Comparison of ENCODE assay signal across 24 cellular contexts in genomic region chr2:134011936-134012586, GRCh38.
DNase-seq lines count a peak whose midpoint lies in the region; ATAC-seq, FAIRE-seq and TF ChIP-seq lines count a peak whose summit lies in the region.
"Had no signal": no experiment of that assay in that cellular context is flagged by ENCODE, and none has a peak within 500 bp of the region (broad histone marks: within the 10 kb centered on the region; RNA-seq: fewer than 3 reads in every experiment).

No MANE protein-coding gene starts in this region.

- TF ChIP-seq POLR2A in heart left ventricle (IDR thresholded peaks at IDR 0.05), result no peak

- H3K4me1 ChIP-seq in astrocyte (ENCODE audit: insufficient read depth, low read length) (peaks cover 4% of the 10 kb centered on the region), heart left ventricle (no peaks in the 10 kb centered on the region)
- H3K4me1 ChIP-seq: BLaER1 treated with 17β-estradiol and CSF1 and Interleukin-3, amounts not matched to agents 10 nM and 100 nM had no signal

- no peaks in the 10 kb centered on the region for H3K36me3 Mint-ChIP-seq in astrocyte (ENCODE audit: low read depth, unreplicated experiment)
- H3K36me3 Mint-ChIP-seq in activated naive CD4-positive, alpha-beta T cell treated with anti-CD3 and anti-CD28 coated beads, Interleukin-2, amount 10 ng/mL, durations not matched to agents 7 days and 5 days, result no peaks in the 10 kb centered on the region

- no peak overlapping the region for H3K27ac Mint-ChIP-seq in astrocyte (ENCODE audit: unreplicated experiment)
- no peak overlapping the region for H3K27ac Mint-ChIP-seq in activated naive CD4-positive, alpha-beta T cell treated with anti-CD3 and anti-CD28 coated beads, Interleukin-2, amount 10 ng/mL, durations not matched to agents 7 days and 5 days
- H3K27ac Mint-ChIP-seq: CD4-positive, alpha-beta T cell had no signal

- no peak overlapping the region for H2AFZ ChIP-seq in astrocyte (ENCODE audit: low read depth, low read length)

- H3K4me3 Mint-ChIP-seq in astrocyte (ENCODE audit: unreplicated experiment), result no peak overlapping the region
- H3K4me3 Mint-ChIP-seq in activated naive CD4-positive, alpha-beta T cell treated with anti-CD3 and anti-CD28 coated beads, Interleukin-2, amount 10 ng/mL, durations not matched to agents 7 days and 5 days, result no peak overlapping the region
- H3K4me3 Mint-ChIP-seq: CD4-positive, alpha-beta T cell had no signal

- POLR2A ChIA-PET in AG04450 (lab: Yijun Ruan, JAX), result interaction anchor here (1.4 kb wide), 1 partner anchor 125 kb away, joined by 4 read pairs; no protein-coding TSS in a partner anchor

- CTCF ChIA-PET in AG04450 (lab: Charles Lee), result no interaction called here
- CTCF ChIA-PET in activated naive CD4-positive, alpha-beta T cell treated with anti-CD3 and anti-CD28 coated beads, Interleukin-2, amount 10 ng/mL, durations not matched to agents 7 days and 5 days (lab: Charles Lee), result no interaction called here

- TF ChIP-seq CTCF in AG04450 (IDR thresholded peaks at IDR 0.05; ENCODE audit: low read depth, low read length) (no peak), astrocyte (IDR thresholded peaks at IDR 0.05; ENCODE audit: insufficient read depth, low read depth, low read length) (no peak), heart left ventricle (IDR thresholded peaks at IDR 0.05) (no peak)

- H3K27me3 ChIP-seq in AG04450 (ENCODE audit: control insufficient read depth, insufficient read depth, low read length), result no peaks in the 10 kb centered on the region
- no peaks in the 10 kb centered on the region for H3K27me3 ChIP-seq in astrocyte (ENCODE audit: insufficient read depth, low read length)
- H3K27me3 ChIP-seq in heart left ventricle, result no peaks in the 10 kb centered on the region
- H3K27me3 ChIP-seq: BLaER1 treated with 17β-estradiol and CSF1 and Interleukin-3, amounts not matched to agents 10 nM and 100 nM had no signal

- no peaks in the 10 kb centered on the region for H3K4me1 Mint-ChIP-seq in astrocyte (ENCODE audit: low read depth, unreplicated experiment)
- no peaks in the 10 kb centered on the region for H3K4me1 Mint-ChIP-seq in activated naive CD4-positive, alpha-beta T cell treated with anti-CD3 and anti-CD28 coated beads, Interleukin-2, amount 10 ng/mL, durations not matched to agents 7 days and 5 days

- H3K4me3 ChIP-seq in AG04450 (ENCODE audit: low read depth, low read length), result no peak overlapping the region
- H3K4me3 ChIP-seq in astrocyte (ENCODE audit: insufficient read depth, low read depth, low read length), result no peak overlapping the region
- no peak overlapping the region for H3K4me3 ChIP-seq in heart left ventricle
- H3K4me3 ChIP-seq: BLaER1 treated with 17β-estradiol and CSF1 and Interleukin-3, amounts not matched to agents 10 nM and 100 nM had no signal

- no peak overlapping the region for H3K4me2 ChIP-seq in astrocyte (ENCODE audit: low read length)
- H3K4me2 ChIP-seq: BLaER1 treated with 17β-estradiol and CSF1 and Interleukin-3, amounts not matched to agents 10 nM and 100 nM; SK-N-SH had no signal

- no peaks in the 10 kb centered on the region for H3K9me3 ChIP-seq in AG04450 (ENCODE audit: control insufficient read depth, insufficient read depth, low read length)
- no peaks in the 10 kb centered on the region for H3K9me3 ChIP-seq in astrocyte (ENCODE audit: insufficient read depth, low read depth, low read length)
- no peaks in the 10 kb centered on the region for H3K9me3 ChIP-seq in heart left ventricle
- H3K9me3 ChIP-seq: BLaER1 treated with 17β-estradiol and CSF1 and Interleukin-3, amounts not matched to agents 10 nM and 100 nM; SK-N-SH had no signal

- no peaks in the 10 kb centered on the region for H4K20me1 ChIP-seq in astrocyte (ENCODE audit: insufficient read depth, low read length)
- H4K20me1 ChIP-seq: BLaER1 treated with 17β-estradiol and CSF1 and Interleukin-3, amounts not matched to agents 10 nM and 100 nM had no signal

- no peak overlapping the region for H3K9ac ChIP-seq in astrocyte (ENCODE audit: low read length)
- H3K9ac ChIP-seq: BLaER1 treated with 17β-estradiol and CSF1 and Interleukin-3, amounts not matched to agents 10 nM and 100 nM; SK-N-SH had no signal

- H3K79me2 ChIP-seq in astrocyte (ENCODE audit: insufficient read depth, low read length), result no peaks in the 10 kb centered on the region

- intact Hi-C loops in heart left ventricle (cut with DNase I), result no loop called here

- peaks cover 7% of the 10 kb centered on the region for H3K27me3 Mint-ChIP-seq in astrocyte (ENCODE audit: low read depth, unreplicated experiment)
- peaks cover 7% of the 10 kb centered on the region for H3K27me3 Mint-ChIP-seq in activated naive CD4-positive, alpha-beta T cell treated with anti-CD3 and anti-CD28 coated beads, Interleukin-2, amount 10 ng/mL, durations not matched to agents 7 days and 5 days
- H3K27me3 Mint-ChIP-seq: CD4-positive, alpha-beta T cell had no signal

- H3K9me3 Mint-ChIP-seq in astrocyte (ENCODE audit: unreplicated experiment), result no peaks in the 10 kb centered on the region
- H3K9me3 Mint-ChIP-seq in activated naive CD4-positive, alpha-beta T cell treated with anti-CD3 and anti-CD28 coated beads, Interleukin-2, amount 10 ng/mL, durations not matched to agents 7 days and 5 days, result no peaks in the 10 kb centered on the region
- H3K9me3 Mint-ChIP-seq: CD4-positive, alpha-beta T cell had no signal

- no peak for FAIRE-seq in astrocyte (lab: Jason Lieb, UNC)
- FAIRE-seq: GM12892, H1 had no signal

- WGBS in heart left ventricle, 4 donors, result 43 to 55% (median 46%) methylated on average over 6 of the region's 6 CpGs

- H3K36me3 ChIP-seq in astrocyte (ENCODE audit: insufficient read depth, low read length) (no peaks in the 10 kb centered on the region), heart left ventricle (no peaks in the 10 kb centered on the region)
- H3K36me3 ChIP-seq: BLaER1 treated with 17β-estradiol and CSF1 and Interleukin-3, amounts not matched to agents 10 nM and 100 nM had no signal

- DNase-seq in AG04450 (ENCODE audit: low read depth, low spot score) (no peak), HS-27A (ENCODE audit: low read depth) (peak; percentile 88), astrocyte (ENCODE audit: low read depth) (peak; percentile 16), fibroblast of peridontal ligament (ENCODE audit: extremely low read depth) (peak; percentile 61), heart left ventricle (no peak), HK-2 (ENCODE audit: unreplicated experiment) (no peak)
- DNase-seq in activated CD4-positive, alpha-beta T cell treated with anti-CD3 and anti-CD28 coated beads, Interleukin-2, amount 50 U/mL, for 4 hours, result no peak
- no peak for DNase-seq in activated naive CD4-positive, alpha-beta T cell treated with anti-CD3 and anti-CD28 coated beads, Interleukin-2, amount 10 ng/mL, durations not matched to agents 7 days and 5 days
- DNase-seq: AML-193; CD4-positive, alpha-beta T cell; DMS79; HCEC 1CT; Karpas-422; NCI-H1092 treated with DMSO at 0.1 percent for 48 hours; NCI-H1436; NCI-H187 treated with DMSO at 0.1 percent for 48 hours; NCI-H2171 treated with DMSO at 0.1 percent for 48 hours; NCI-H524 treated with DMSO at 0.1 percent for 48 hours; NCI-H774; SK-N-SH had no signal

- ATAC-seq in heart left ventricle, result no peak

- H3K27ac ChIP-seq in AG04450 (ENCODE audit: low read depth, low read length) (peak overlapping the region; percentile 43), astrocyte (ENCODE audit: low read depth, low read length) (no peak overlapping the region), heart left ventricle (no peak overlapping the region)
- H3K27ac ChIP-seq: BLaER1 treated with 17β-estradiol and CSF1 and Interleukin-3, amounts not matched to agents 10 nM and 100 nM; HL-60 had no signal

Comparison
In these comparisons a context has a peak if more than half of its experiments do, and no peak if none do; other contexts are left out.
1. DNase-seq: peak in HS-27A (single experiment), astrocyte (single experiment) and fibroblast of peridontal ligament (single experiment); none in AG04450 (single experiment), heart left ventricle (0 of 5), activated CD4-positive, alpha-beta T cell treated with anti-CD3 and anti-CD28 coated beads, Interleukin-2, amount 50 U/mL, for 4 hours (0 of 2), activated naive CD4-positive, alpha-beta T cell treated with anti-CD3 and anti-CD28 coated beads, Interleukin-2, amount 10 ng/mL, durations not matched to agents 7 days and 5 days (single experiment) and HK-2 (single experiment).